ENCODE assay signal across 1 cellular context in the genomic region with DNA sequence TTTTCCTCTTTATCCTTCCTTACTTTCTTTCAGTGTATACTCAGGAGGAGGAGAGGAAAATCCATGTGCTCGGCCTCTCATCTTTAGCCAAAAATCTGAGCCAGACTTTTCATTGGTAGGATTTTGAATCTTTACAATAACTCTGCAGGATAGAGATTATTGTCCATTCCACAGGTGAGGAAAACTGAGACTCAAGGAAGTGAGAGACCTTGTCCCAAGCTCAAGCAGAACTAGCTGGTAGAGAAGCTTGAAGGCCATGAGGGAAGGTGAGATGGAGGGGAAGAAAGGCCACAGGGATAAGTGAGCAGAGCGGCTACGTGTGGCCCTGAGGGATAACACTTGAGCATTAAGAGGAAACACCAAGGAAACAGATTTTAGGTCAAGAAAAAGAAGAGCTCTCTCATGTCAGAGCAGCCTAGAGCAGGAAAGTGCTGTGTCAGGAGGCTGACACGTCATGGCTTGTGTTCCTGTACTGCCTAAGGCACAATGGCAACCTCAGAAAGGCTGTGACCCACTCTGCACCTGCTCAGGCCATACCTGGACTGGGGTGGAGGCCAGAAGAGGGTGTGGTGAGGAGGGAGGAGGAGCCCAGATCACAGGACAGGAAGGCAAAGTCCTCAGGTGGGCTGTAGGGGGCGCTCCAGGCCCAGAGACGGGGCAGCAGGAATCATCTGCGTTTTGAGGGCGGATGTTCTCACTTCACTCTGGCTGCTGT.
A peak's percentile ranks its signal among the peaks of the same experiment; 100 is the strongest.
TF ChIP-seq lines count a peak whose summit lies in the region.

No MANE protein-coding gene starts in this region.

TF ChIP-seq in A549, 52 proteins besides CTCF, POLR2A, EP300 and RAD21 (continued from another document):
- TF ChIP-seq JUN (IDR thresholded peaks at IDR 0.05): no peak
- TF ChIP-seq MAFK (IDR thresholded peaks at IDR 0.05; ENCODE audit: partially characterized antibody): peak; percentile 41
- peak; percentile 47; the same call in 2 of the 3 replicates for TF ChIP-seq SMC3 (IDR thresholded peaks at IDR 0.05)
